ENCODE assay signal across 2 cellular contexts in genomic region chr12:57218030-57218853, GRCh38.
TF ChIP-seq lines count a peak whose summit lies in the region.

No MANE protein-coding gene starts in this region.

TF ChIP-seq in SK-N-SH, 30 proteins besides CTCF, POLR2A, EP300 and RAD21 (continued from another document):
- TF ChIP-seq RCOR1 (IDR thresholded peaks at IDR 0.05; ENCODE audit: low read length) (no peak), USF2 (IDR thresholded peaks at IDR 0.05; ENCODE audit: borderline replicate concordance, low read depth, low read length) (no peak), NRF1 (IDR thresholded peaks at IDR 0.05; ENCODE audit: low read depth, low read length) (no peak), ELF1 (IDR thresholded peaks at IDR 0.05) (no peak), TEAD4 (IDR thresholded peaks at IDR 0.05; ENCODE audit: borderline replicate concordance, insufficient read depth) (no peak), SIN3A (IDR thresholded peaks at IDR 0.05; ENCODE audit: borderline replicate concordance, low read depth, low read length) (no peak), FOXM1 (IDR thresholded peaks at IDR 0.05; ENCODE audit: low read depth) (no peak), USF1 (IDR thresholded peaks at IDR 0.05; ENCODE audit: borderline replicate concordance, low read depth) (no peak), MEF2A (IDR thresholded peaks at IDR 0.05; ENCODE audit: borderline replicate concordance, low read depth) (no peak), RXRA (IDR thresholded peaks at IDR 0.05; ENCODE audit: borderline replicate concordance, low read depth) (no peak)
- TF ChIP-seq, protein P1, sequence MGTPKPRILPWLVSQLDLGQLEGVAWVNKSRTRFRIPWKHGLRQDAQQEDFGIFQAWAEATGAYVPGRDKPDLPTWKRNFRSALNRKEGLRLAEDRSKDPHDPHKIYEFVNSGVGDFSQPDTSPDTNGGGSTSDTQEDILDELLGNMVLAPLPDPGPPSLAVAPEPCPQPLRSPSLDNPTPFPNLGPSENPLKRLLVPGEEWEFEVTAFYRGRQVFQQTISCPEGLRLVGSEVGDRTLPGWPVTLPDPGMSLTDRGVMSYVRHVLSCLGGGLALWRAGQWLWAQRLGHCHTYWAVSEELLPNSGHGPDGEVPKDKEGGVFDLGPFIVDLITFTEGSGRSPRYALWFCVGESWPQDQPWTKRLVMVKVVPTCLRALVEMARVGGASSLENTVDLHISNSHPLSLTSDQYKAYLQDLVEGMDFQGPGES (IDR thresholded peaks at IDR 0.05; ENCODE audit: low read depth, low read length): no peak
- TF ChIP-seq, protein P2, sequence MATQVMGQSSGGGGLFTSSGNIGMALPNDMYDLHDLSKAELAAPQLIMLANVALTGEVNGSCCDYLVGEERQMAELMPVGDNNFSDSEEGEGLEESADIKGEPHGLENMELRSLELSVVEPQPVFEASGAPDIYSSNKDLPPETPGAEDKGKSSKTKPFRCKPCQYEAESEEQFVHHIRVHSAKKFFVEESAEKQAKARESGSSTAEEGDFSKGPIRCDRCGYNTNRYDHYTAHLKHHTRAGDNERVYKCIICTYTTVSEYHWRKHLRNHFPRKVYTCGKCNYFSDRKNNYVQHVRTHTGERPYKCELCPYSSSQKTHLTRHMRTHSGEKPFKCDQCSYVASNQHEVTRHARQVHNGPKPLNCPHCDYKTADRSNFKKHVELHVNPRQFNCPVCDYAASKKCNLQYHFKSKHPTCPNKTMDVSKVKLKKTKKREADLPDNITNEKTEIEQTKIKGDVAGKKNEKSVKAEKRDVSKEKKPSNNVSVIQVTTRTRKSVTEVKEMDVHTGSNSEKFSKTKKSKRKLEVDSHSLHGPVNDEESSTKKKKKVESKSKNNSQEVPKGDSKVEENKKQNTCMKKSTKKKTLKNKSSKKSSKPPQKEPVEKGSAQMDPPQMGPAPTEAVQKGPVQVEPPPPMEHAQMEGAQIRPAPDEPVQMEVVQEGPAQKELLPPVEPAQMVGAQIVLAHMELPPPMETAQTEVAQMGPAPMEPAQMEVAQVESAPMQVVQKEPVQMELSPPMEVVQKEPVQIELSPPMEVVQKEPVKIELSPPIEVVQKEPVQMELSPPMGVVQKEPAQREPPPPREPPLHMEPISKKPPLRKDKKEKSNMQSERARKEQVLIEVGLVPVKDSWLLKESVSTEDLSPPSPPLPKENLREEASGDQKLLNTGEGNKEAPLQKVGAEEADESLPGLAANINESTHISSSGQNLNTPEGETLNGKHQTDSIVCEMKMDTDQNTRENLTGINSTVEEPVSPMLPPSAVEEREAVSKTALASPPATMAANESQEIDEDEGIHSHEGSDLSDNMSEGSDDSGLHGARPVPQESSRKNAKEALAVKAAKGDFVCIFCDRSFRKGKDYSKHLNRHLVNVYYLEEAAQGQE (IDR thresholded peaks at IDR 0.05; ENCODE audit: low read depth, low read length): no peak

TF ChIP-seq in SK-N-SH treated with all-trans-retinoic acid at 6 μM for 48 hours, 23 proteins besides CTCF, POLR2A, EP300 and RAD21 (continued from another document):
- no peak for TF ChIP-seq CSRNP3 (CRISPR knock-in tag; IDR thresholded peaks at IDR 0.05)
- TF ChIP-seq SNAI2 (CRISPR knock-in tag; IDR thresholded peaks at IDR 0.05): no peak
- TF ChIP-seq, protein P3, sequence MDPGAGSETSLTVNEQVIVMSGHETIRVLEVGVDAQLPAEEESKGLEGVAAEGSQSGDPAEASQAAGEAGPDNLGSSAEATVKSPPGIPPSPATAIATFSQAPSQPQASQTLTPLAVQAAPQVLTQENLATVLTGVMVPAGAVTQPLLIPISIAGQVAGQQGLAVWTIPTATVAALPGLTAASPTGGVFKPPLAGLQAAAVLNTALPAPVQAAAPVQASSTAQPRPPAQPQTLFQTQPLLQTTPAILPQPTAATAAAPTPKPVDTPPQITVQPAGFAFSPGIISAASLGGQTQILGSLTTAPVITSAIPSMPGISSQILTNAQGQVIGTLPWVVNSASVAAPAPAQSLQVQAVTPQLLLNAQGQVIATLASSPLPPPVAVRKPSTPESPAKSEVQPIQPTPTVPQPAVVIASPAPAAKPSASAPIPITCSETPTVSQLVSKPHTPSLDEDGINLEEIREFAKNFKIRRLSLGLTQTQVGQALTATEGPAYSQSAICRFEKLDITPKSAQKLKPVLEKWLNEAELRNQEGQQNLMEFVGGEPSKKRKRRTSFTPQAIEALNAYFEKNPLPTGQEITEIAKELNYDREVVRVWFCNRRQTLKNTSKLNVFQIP (CRISPR knock-in tag; IDR thresholded peaks at IDR 0.05; ENCODE audit: borderline replicate concordance, low read depth): no peak
- TF ChIP-seq CSDC2 (CRISPR knock-in tag; IDR thresholded peaks at IDR 0.05): no peak
- TF ChIP-seq ZNF8 (CRISPR knock-in tag; IDR thresholded peaks at IDR 0.05): no peak
TF ChIP-seq in SK-N-SH treated with all-trans-retinoic acid at 6 μM for 48 hours: peak in this region for 0.
